In the genomic region with DNA sequence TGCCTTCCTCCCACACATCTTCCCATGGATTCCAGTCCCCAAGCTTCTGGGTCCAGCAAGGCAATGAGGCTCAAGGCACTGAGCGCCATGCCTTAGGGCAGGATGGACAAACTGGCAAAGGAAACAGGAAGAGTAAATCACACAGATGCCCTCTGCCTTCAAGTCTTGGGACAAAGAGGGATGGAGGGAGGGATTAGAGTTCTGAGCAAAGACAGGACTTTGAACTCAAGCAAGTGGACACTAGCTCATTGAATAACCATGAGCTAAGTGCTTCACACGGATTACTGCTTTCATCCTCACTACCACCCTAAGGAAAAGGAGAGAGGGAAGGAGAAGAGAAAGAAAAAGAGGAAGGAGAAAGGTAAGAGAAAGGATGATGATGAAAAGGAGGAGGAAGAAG, we compare ENCODE assay signal across 15 cellular contexts. TPM values are rescaled to one million over a fixed set of nuclear protein-coding genes. Genes with fewer than 3 reads are reported as not detected.
DNase-seq lines count a peak whose midpoint lies in the region; ATAC-seq and TF ChIP-seq lines count a peak whose summit lies in the region.
"Had no signal": no experiment of that assay in that cellular context is flagged by ENCODE, and none has a peak within 500 bp of the region (broad histone marks: within the 10 kb centered on the region; RNA-seq: fewer than 3 reads in every experiment).

No MANE protein-coding gene starts in this region.

- TF ChIP-seq RAD21 in IMR-90 (IDR thresholded peaks at IDR 0.05; ENCODE audit: low read length) = no peak

- CTCF ChIA-PET in IMR-90 (lab: Yijun Ruan, JAX) = no interaction called here

- H3K9me2 ChIP-seq in hepatocyte (replicated peaks; ENCODE audit: insufficient read depth) = no peaks in the 10 kb centered on the region

- dilution Hi-C loops in IMR-90 (cut with HindIII; ENCODE audit: low sequenced_read_pairs, unreplicated experiment) = no loop called here

- H3K4me1 ChIP-seq in IMR-90 (ENCODE audit: control insufficient read depth, insufficient read depth, low read length) (peaks cover 3% of the 10 kb centered on the region; the same call in 1 of the 2 replicates), hepatocyte (ENCODE audit: insufficient read depth) (no peaks in the 10 kb centered on the region), rectal smooth muscle tissue (ENCODE audit: control insufficient read depth, insufficient read depth, low read length) (peaks cover 14% of the 10 kb centered on the region)

- H3K27me3 ChIP-seq in IMR-90 (ENCODE audit: control insufficient read depth, insufficient read depth, low read length) (no peaks in the 10 kb centered on the region), hepatocyte (no peaks in the 10 kb centered on the region), rectal smooth muscle tissue (ENCODE audit: control insufficient read depth, insufficient read depth, low read length) (no peaks in the 10 kb centered on the region)

- no peak overlapping the region for H3K56ac ChIP-seq in IMR-90 (ENCODE audit: extremely low read depth, insufficient read depth, low read length)

- H2AFZ ChIP-seq in IMR-90 (replicated peaks; ENCODE audit: low read length, poor library complexity) (no peak overlapping the region), hepatocyte (peak overlapping the region; percentile 4)

- H3K4me3 ChIP-seq in IMR-90 (ENCODE audit: insufficient read depth, low read depth, low read length) (no peak overlapping the region), hepatocyte (no peak overlapping the region), rectal smooth muscle tissue (ENCODE audit: low read length) (no peak overlapping the region)
- H3K4me3 ChIP-seq: GM12878 had no signal

- BruUV-seq in IMR-90 (replicated peaks; lab: Mats Ljungman, UMichigan) = no TSS peak

- peaks cover 0 to under 1% of the 10 kb centered on the region in 2 experiments; a peak in 1 of 4 replicates for H3K79me1 ChIP-seq in IMR-90 (ENCODE audit: low read depth in 1 of 2, low read length in 2 of 2)

- no peak overlapping the region for H4K91ac ChIP-seq in IMR-90 (ENCODE audit: insufficient read depth, low read depth, low read length)

- no peaks in the 10 kb centered on the region for H3K79me2 ChIP-seq in hepatocyte

- POLR2A ChIA-PET in IMR-90 (lab: Charles Lee; ENCODE audit: unreplicated experiment) = no interaction called here

- peak overlapping the region; percentile 54; the same call in 1 of the 2 replicates for H2AK5ac ChIP-seq in IMR-90 (ENCODE audit: low read depth, low read length)

- no peak overlapping the region for H3K9ac ChIP-seq in IMR-90 (ENCODE audit: low read depth, low read length)
- no peak overlapping the region for H3K9ac ChIP-seq in rectal smooth muscle tissue (ENCODE audit: low read length)

- TF ChIP-seq POLR2A in IMR-90 (IDR thresholded peaks at IDR 0.05; ENCODE audit: low read depth, low read length) = no peak

- DNase-seq in EH (ENCODE audit: low read depth) (peak; percentile 12), IMR-90 (no peak), hepatocyte (ENCODE audit: low spot score) (no peak), SHP77 treated with DMSO at 0.1 percent for 48 hours (lab: John Stamatoyannopoulos, UW) (no peak)
- DNase-seq in activated T-cell treated with anti-CD3 and anti-CD28 coated beads, Interleukin-2, amount 50 U/mL, for 48 hours = no peak
- DNase-seq: DMS79 treated with DMSO at 0.1 percent for 48 hours, Kasumi-1, NCI-H1105, NCI-H1694, NCI-H524 had no signal

- H3K18ac ChIP-seq in IMR-90 (ENCODE audit: low read depth, low read length) = no peak overlapping the region

- H3K14ac ChIP-seq in IMR-90 (replicated peaks; ENCODE audit: low read depth, low read length) = 0 out of 2 replicates have a peak overlapping the region, but pooled peaks have one; percentile 33

- no peak overlapping the region; the same call in 1 of the 2 replicates for H2BK120ac ChIP-seq in IMR-90 (ENCODE audit: low read depth, low read length)

- H2BK20ac ChIP-seq in IMR-90 (ENCODE audit: low read depth, low read length) = peak overlapping the region; percentile 30; the same call in 1 of the 2 replicates

- peak overlapping the region; percentile 5; the same call in 1 of the 3 replicates for H2BK15ac ChIP-seq in IMR-90 (ENCODE audit: low read depth, low read length)

- H3K9me1 ChIP-seq in IMR-90 (ENCODE audit: insufficient read depth, low read length) = peaks cover 3% of the 10 kb centered on the region; the same call in 1 of the 2 replicates

- no peaks in the 10 kb centered on the region for H3K9me3 ChIP-seq in IMR-90 (ENCODE audit: control insufficient read depth, insufficient read depth, low read length)
- H3K9me3 ChIP-seq in hepatocyte (ENCODE audit: low read depth) = no peaks in the 10 kb centered on the region

- H3K23ac ChIP-seq in IMR-90 (ENCODE audit: low read depth, low read length) = no peak overlapping the region

- H3K4me2 ChIP-seq in IMR-90 (ENCODE audit: low read depth, low read length) (no peak overlapping the region), hepatocyte (peak overlapping the region; percentile 19)

- H2AK9ac ChIP-seq in IMR-90 (replicated peaks; ENCODE audit: low read depth, low read length, poor library complexity) = no peak overlapping the region

- H3K36me3 ChIP-seq in IMR-90 (ENCODE audit: control insufficient read depth, insufficient read depth, low read length) (no peaks in the 10 kb centered on the region), hepatocyte (replicated peaks; ENCODE audit: insufficient read depth, low read depth) (no peaks in the 10 kb centered on the region), rectal smooth muscle tissue (ENCODE audit: control insufficient read depth, insufficient read depth, low read length) (no peaks in the 10 kb centered on the region)

- in situ Hi-C loops in IMR-90 (cut with MboI; ENCODE audit: low sequenced_read_pairs) = no loop called here

- TF ChIP-seq CTCF in IMR-90 (conservative IDR thresholded peaks at IDR 0.05; ENCODE audit: low read depth, low read length) = no peak
- TF ChIP-seq CTCF in hepatocyte (IDR thresholded peaks at IDR 0.05; ENCODE audit: poor library complexity) = no peak

- no peak overlapping the region; the same call in 1 of the 2 replicates for H4K5ac ChIP-seq in IMR-90 (ENCODE audit: low read depth, low read length)

- intact Hi-C loops in IMR-90 (cut with micrococcal nuclease) = no loop called here

- no peak for ATAC-seq in IMR-90 (ENCODE audit: low read depth)
- ATAC-seq in HG03439 (IDR thresholded peaks at IDR 0.05; ENCODE audit: unreplicated experiment) = no peak
- ATAC-seq: GM12878, Panc1, Right ventricle myocardium inferior had no signal

- H2BK5ac ChIP-seq in IMR-90 (ENCODE audit: low read depth, low read length, poor library complexity, severe bottlenecking) = no peak overlapping the region

- H3K4ac ChIP-seq in IMR-90 (ENCODE audit: low read depth, low read length) = peak overlapping the region; percentile 11; the same call in 1 of the 2 replicates

- no peak overlapping the region for H3K27ac ChIP-seq in IMR-90 (ENCODE audit: insufficient read depth, low read length)
- peak overlapping the region; percentile 62 for H3K27ac ChIP-seq in hepatocyte
- H3K27ac ChIP-seq in rectal smooth muscle tissue (ENCODE audit: low read depth, low read length) = peak overlapping the region; percentile 35

- no peak overlapping the region for H4K8ac ChIP-seq in IMR-90 (ENCODE audit: low read depth in 2 of 2, low read length in 2 of 2)

- WGBS in IMR-90 (ENCODE audit: extremely low coverage in 2 of 2, insufficient read length in 1 of 2), 2 experiments = no CpG with 5 or more reads among the region's 2 CpGs
- WGBS in hepatocyte (ENCODE audit: low lambda C conversion rate, missing lambda C conversion rate) = 79% methylated on average over 2 of the region's 2 CpGs

- H4K20me1 ChIP-seq in IMR-90 (ENCODE audit: insufficient read depth, low read length) (no peaks in the 10 kb centered on the region), hepatocyte (ENCODE audit: insufficient read depth, poor library complexity, severe bottlenecking) (no peaks in the 10 kb centered on the region)

TF ChIP-seq in IMR-90, 13 proteins besides CTCF, POLR2A, EP300 and RAD21 (continues in another document):
- TF ChIP-seq NFE2L2 (IDR thresholded peaks at IDR 0.05; ENCODE audit: low read depth, low read length) = no peak
- TF ChIP-seq MAZ (IDR thresholded peaks at IDR 0.05; ENCODE audit: borderline replicate concordance, low read depth, low read length) = no peak
- no peak for TF ChIP-seq RFX5 (IDR thresholded peaks at IDR 0.05; ENCODE audit: low read depth, low read length)
- no peak for TF ChIP-seq RCOR1 (IDR thresholded peaks at IDR 0.05; ENCODE audit: insufficient replicate concordance, low read length)
- no peak for TF ChIP-seq CHD1 (IDR thresholded peaks at IDR 0.05; ENCODE audit: low read depth, low read length)
- TF ChIP-seq MAFK (IDR thresholded peaks at IDR 0.05; ENCODE audit: low read depth, low read length) = no peak
- no peak for TF ChIP-seq BHLHE40 (IDR thresholded peaks at IDR 0.05; ENCODE audit: low read depth, low read length)
- TF ChIP-seq USF2 (IDR thresholded peaks at IDR 0.05; ENCODE audit: low read depth, low read length) = no peak
- TF ChIP-seq SMC3 (IDR thresholded peaks at IDR 0.05; ENCODE audit: low read depth, low read length) = no peak
- TF ChIP-seq MXI1 (IDR thresholded peaks at IDR 0.05; ENCODE audit: borderline replicate concordance, low read depth, low read length) = no peak
- TF ChIP-seq FOS (IDR thresholded peaks at IDR 0.05; ENCODE audit: low read depth, low read length) = no peak
- TF ChIP-seq CEBPB (IDR thresholded peaks at IDR 0.05; ENCODE audit: low read depth, low read length) = no peak

RNA-seq across cellular contexts. Expression of gene THBS1, which starts 7.6 kb away (rescaled TPM):
- 3,217 and 4,071 TPM in 2 replicates for total RNA-seq in IMR-90 (2012; rRNA removed)
- 1,562 and 1,711 TPM in 2 replicates for polyA plus RNA-seq in IMR-90 (2012; rRNA removed)
- 567 and 904 TPM in 2 replicates for polyA plus RNA-seq in IMR-90 (2012; cell fraction: cytosol; rRNA removed)
- polyA plus RNA-seq in IMR-90 (2012; cell fraction: nucleus; rRNA removed; ENCODE audit: low replicate concordance) = 2,496 and 5,799 TPM in 2 replicates
- total RNA-seq in hepatocyte = 191 and 220 TPM in 2 replicates
- 82.9 and 105 TPM in 2 replicates for polyA plus RNA-seq in hepatocyte

Comparison
In these comparisons a context has a peak if more than half of its experiments do, and no peak if none do; other contexts are left out.
1. RNA of gene THBS1, which starts 7.6 kb away (total RNA-seq): 3,217 to 4,071 TPM in IMR-90; 191 to 220 TPM in hepatocyte; every median in the first group is over 10 times any median in the second.